Comparison of ENCODE assay signal across 10 cellular contexts in genomic region chr4:36348403-36348938, GRCh38.
A peak's percentile ranks its signal among the peaks of the same experiment; 100 is the strongest.
DNase-seq lines count a peak whose midpoint lies in the region; ATAC-seq lines count a peak whose summit lies in the region.
"Had no signal": no experiment of that assay in that cellular context is flagged by ENCODE, and none has a peak within 500 bp of the region (broad histone marks: within the 10 kb centered on the region; RNA-seq: fewer than 3 reads in every experiment).

No MANE protein-coding gene starts in this region.

- H3K27ac Mint-ChIP-seq in CD8-positive, alpha-beta memory T cell = peak overlapping the region in 7 of 8 donors; percentile 21 to 86 (median 74)
- peak overlapping the region; percentile 10 to 89 for H3K27ac Mint-ChIP-seq in effector memory CD8-positive, alpha-beta T cell

- POLR2A ChIA-PET in CD8-positive, alpha-beta memory T cell (lab: Charles Lee) = no interaction called here

- no peaks in the 10 kb centered on the region for H3K36me3 ChIP-seq in CD8-positive, alpha-beta memory T cell (ENCODE audit: insufficient read depth, low read length)

- no peak for DNase-seq in CD8-positive, alpha-beta memory T cell
- no peak for DNase-seq in effector memory CD8-positive, alpha-beta T cell
- DNase-seq in mesenteric fat pad (ENCODE audit: low spot score) = no peak
- DNase-seq in SKM-1 (lab: John Stamatoyannopoulos, UW; ENCODE audit: unreplicated experiment) = no peak
- DNase-seq in ecto neural progenitor cell (ENCODE audit: low spot score) = no peak
- DNase-seq in hypothalamus (lab: John Stamatoyannopoulos, UW) = no peak

- CTCF ChIA-PET in CD8-positive, alpha-beta memory T cell (lab: Charles Lee) = interaction anchor here (0.9 to 4.4 kb wide), 3 partner anchors 38 to 105 kb away, joined by 3 to 40 read pairs (median 3); partner anchors contain the start of gene ARAP2

- ATAC-seq in GM19395 (IDR thresholded peaks at IDR 0.05; ENCODE audit: unreplicated experiment) (peak; percentile 88), HG03196 (IDR thresholded peaks at IDR 0.05; ENCODE audit: unreplicated experiment) (peak; percentile 95)
- peak; percentile 76 for ATAC-seq in effector memory CD8-positive, alpha-beta T cell (replicated peaks)
- ATAC-seq: esophagus mucosa had no signal

- peaks cover 21 to 38% (median 23%) of the 10 kb centered on the region in 3 donors for H3K4me1 Mint-ChIP-seq in CD8-positive, alpha-beta memory T cell
- H3K4me1 Mint-ChIP-seq in effector memory CD8-positive, alpha-beta T cell (ENCODE audit: low read depth in 2 of 2) = peaks cover 9 to 10% of the 10 kb centered on the region in 2 donors

- H3K4me3 ChIP-seq in CD8-positive, alpha-beta memory T cell (ENCODE audit: low read length) = no peak overlapping the region
- H3K4me3 ChIP-seq: SK-N-MC had no signal

- no peaks in the 10 kb centered on the region for H3K9me3 Mint-ChIP-seq in CD8-positive, alpha-beta memory T cell
- H3K9me3 Mint-ChIP-seq in effector memory CD8-positive, alpha-beta T cell = no peaks in the 10 kb centered on the region

- peaks cover 0 to 3% (median 0%) of the 10 kb centered on the region in 3 donors for H3K36me3 Mint-ChIP-seq in CD8-positive, alpha-beta memory T cell
- H3K36me3 Mint-ChIP-seq in effector memory CD8-positive, alpha-beta T cell (ENCODE audit: insufficient read depth) = no peaks in the 10 kb centered on the region

- no peaks in the 10 kb centered on the region for H3K27me3 Mint-ChIP-seq in CD8-positive, alpha-beta memory T cell
- no peaks in the 10 kb centered on the region for H3K27me3 Mint-ChIP-seq in effector memory CD8-positive, alpha-beta T cell

- H3K27me3 ChIP-seq in CD8-positive, alpha-beta memory T cell (ENCODE audit: insufficient read depth, low read length, poor library complexity, severe bottlenecking) = no peaks in the 10 kb centered on the region

- H3K4me3 Mint-ChIP-seq in CD8-positive, alpha-beta memory T cell = no peak overlapping the region
- no peak overlapping the region for H3K4me3 Mint-ChIP-seq in effector memory CD8-positive, alpha-beta T cell

- H3K4me1 ChIP-seq in CD8-positive, alpha-beta memory T cell (ENCODE audit: insufficient read depth, low read length) = peaks cover 3% of the 10 kb centered on the region

- no peak overlapping the region for H3K27ac ChIP-seq in CD8-positive, alpha-beta memory T cell (ENCODE audit: low read depth, low read length)
- H3K27ac ChIP-seq: SK-N-MC had no signal

- H3K9me3 ChIP-seq in CD8-positive, alpha-beta memory T cell (ENCODE audit: low read length) = no peaks in the 10 kb centered on the region
